ENCODE assay signal across 20 cellular contexts in the genomic region with DNA sequence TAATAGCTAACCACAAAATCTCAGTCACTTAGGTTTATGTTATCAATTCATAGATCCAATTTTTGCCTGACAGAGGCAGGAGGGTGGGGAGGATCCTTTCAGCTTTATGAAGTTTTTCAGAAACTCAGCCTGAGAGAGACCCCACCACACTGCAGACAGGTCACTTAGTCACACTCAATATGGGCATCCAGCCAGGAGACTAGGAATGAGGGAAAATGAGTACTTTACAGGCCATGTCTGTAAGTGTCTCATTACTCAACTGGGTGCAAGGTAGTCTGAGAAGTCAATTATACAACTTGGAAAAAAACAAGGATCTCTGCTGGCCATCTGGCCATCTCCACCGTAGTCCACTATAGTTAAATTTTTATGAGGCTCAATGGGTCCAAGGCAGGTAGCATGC.
DNase-seq lines count a peak whose midpoint lies in the region; ATAC-seq and TF ChIP-seq lines count a peak whose summit lies in the region.
"Had no signal": no experiment of that assay in that cellular context is flagged by ENCODE, and none has a peak within 500 bp of the region (broad histone marks: within the 10 kb centered on the region; RNA-seq: fewer than 3 reads in every experiment).

No MANE protein-coding gene starts in this region.

- H3K9me3 Mint-ChIP-seq in endothelial cell (ENCODE audit: unreplicated experiment): no peaks in the 10 kb centered on the region
- no peaks in the 10 kb centered on the region for H3K9me3 Mint-ChIP-seq in nephron progenitor cell
- H3K9me3 Mint-ChIP-seq: activated B cell treated with CpG ODN at 0.5 μM for 24 hours, endodermal cell, naive B cell had no signal

- H3K27ac ChIP-seq in A673 (ENCODE audit: low read depth, low read length, poor library complexity, severe bottlenecking): no peak overlapping the region
- H3K27ac ChIP-seq in RWPE2 (ENCODE audit: poor library complexity, severe bottlenecking): peak overlapping the region; percentile 22
- H3K27ac ChIP-seq: pancreas, skin epidermis had no signal

- H3K4me3 ChIP-seq in A673 (ENCODE audit: low read depth, low read length, poor library complexity, severe bottlenecking) (no peak overlapping the region), HFF-Myc (replicated peaks; ENCODE audit: low read depth, low read length) (no peak overlapping the region), RWPE2 (ENCODE audit: severe bottlenecking) (no peak overlapping the region), fibroblast of pulmonary artery (replicated peaks; ENCODE audit: low read depth, low read length) (no peak overlapping the region)
- H3K4me3 ChIP-seq: lung, pancreas, skin epidermis had no signal

- no peak overlapping the region for H3K27ac Mint-ChIP-seq in endothelial cell (ENCODE audit: unreplicated experiment)
- H3K27ac Mint-ChIP-seq in nephron progenitor cell: no peak overlapping the region
- H3K27ac Mint-ChIP-seq: activated B cell treated with CpG ODN at 0.5 μM for 24 hours; activated naive CD8-positive, alpha-beta T cell; endodermal cell; naive B cell; T-helper 17 cell had no signal

- DNase-seq in A673 (ENCODE audit: low spot score): peak; percentile 15
- peak; percentile 21 for DNase-seq in HFF-Myc (ENCODE audit: extremely low read depth, low read depth)
- no peak for DNase-seq in RWPE2 (ENCODE audit: low spot score)
- peak; percentile 23 for DNase-seq in fibroblast of pulmonary artery (ENCODE audit: low read depth)
- DNase-seq in endothelial cell (ENCODE audit: low spot score): no peak
- no peak for DNase-seq in nephron progenitor cell
- DNase-seq: activated B cell treated with CpG ODN at 0.5 μM for 24 hours; activated CD8-positive, alpha-beta memory T cell treated with anti-CD3 and anti-CD28 coated beads for 24 hours; Caco-2; endodermal cell; naive B cell; NCI-H1694; NCI-H345; pancreas; T-helper 17 cell had no signal

- no peaks in the 10 kb centered on the region for H3K36me3 Mint-ChIP-seq in endothelial cell (ENCODE audit: low read depth, unreplicated experiment)
- H3K36me3 Mint-ChIP-seq in nephron progenitor cell (ENCODE audit: low read depth): no peaks in the 10 kb centered on the region
- H3K36me3 Mint-ChIP-seq: activated naive CD8-positive, alpha-beta T cell; naive B cell had no signal

- intact Hi-C loops in A673 (cut with micrococcal nuclease; ENCODE audit: unreplicated experiment): no loop called here

- ATAC-seq in RWPE2 (ENCODE audit: low read depth) (peak; percentile 49; the same call in 1 of the 3 replicates), GM19328 (IDR thresholded peaks at IDR 0.05; ENCODE audit: unreplicated experiment) (no peak), HG03432 (IDR thresholded peaks at IDR 0.05; ENCODE audit: unreplicated experiment) (no peak)
- ATAC-seq: pancreas, T-helper 17 cell had no signal

- H3K36me3 ChIP-seq in A673 (ENCODE audit: insufficient read depth, low read length, poor library complexity, severe bottlenecking) (no peaks in the 10 kb centered on the region), RWPE2 (ENCODE audit: low read depth) (no peaks in the 10 kb centered on the region)
- H3K36me3 ChIP-seq: pancreas had no signal

- H3K4me1 ChIP-seq in A673 (ENCODE audit: insufficient read depth, low read length, poor library complexity, severe bottlenecking) (no peaks in the 10 kb centered on the region), RWPE2 (ENCODE audit: insufficient read depth, poor library complexity, severe bottlenecking) (peaks cover 12% of the 10 kb centered on the region)

- H3K4me3 Mint-ChIP-seq in endothelial cell (ENCODE audit: unreplicated experiment) (no peak overlapping the region), nephron progenitor cell (no peak overlapping the region)
- H3K4me3 Mint-ChIP-seq: activated B cell treated with CpG ODN at 0.5 μM for 24 hours; activated naive CD8-positive, alpha-beta T cell; endodermal cell; naive B cell; T-helper 17 cell had no signal

- H3K4me1 Mint-ChIP-seq in endothelial cell (ENCODE audit: unreplicated experiment): no peaks in the 10 kb centered on the region
- H3K4me1 Mint-ChIP-seq in nephron progenitor cell: peaks cover 30% of the 10 kb centered on the region
- H3K4me1 Mint-ChIP-seq: activated B cell treated with CpG ODN at 0.5 μM for 24 hours, endodermal cell, naive B cell had no signal

- H3K27me3 Mint-ChIP-seq in endothelial cell (ENCODE audit: unreplicated experiment) (peaks cover 1% of the 10 kb centered on the region), nephron progenitor cell (ENCODE audit: low read depth, poor library complexity) (no peaks in the 10 kb centered on the region)
- H3K27me3 Mint-ChIP-seq: activated B cell treated with CpG ODN at 0.5 μM for 24 hours; activated naive CD8-positive, alpha-beta T cell; naive B cell; T-helper 17 cell had no signal

- no TSS peak for BruUV-seq in A673 (replicated peaks; lab: Mats Ljungman, UMichigan)

- POLR2A ChIA-PET in A673 (lab: Charles Lee; ENCODE audit: low non-redundant PET): no interaction called here

- no peaks in the 10 kb centered on the region for H3K9me3 ChIP-seq in A673 (ENCODE audit: low read depth, low read length, poor library complexity, severe bottlenecking)
- H3K9me3 ChIP-seq in RWPE2 (ENCODE audit: severe bottlenecking): no peaks in the 10 kb centered on the region
- H3K9me3 ChIP-seq: Caco-2, pancreas had no signal

- no peaks in the 10 kb centered on the region for H3K27me3 ChIP-seq in A673 (replicated peaks; ENCODE audit: insufficient read depth, low read depth, low read length, poor library complexity)
- no peaks in the 10 kb centered on the region for H3K27me3 ChIP-seq in RWPE2 (ENCODE audit: insufficient read depth, poor library complexity, severe bottlenecking)
- H3K27me3 ChIP-seq: pancreas had no signal

- no peak for TF ChIP-seq CTCF in A673 (conservative IDR thresholded peaks at IDR 0.05; ENCODE audit: low read depth, low read length)
- TF ChIP-seq CTCF in HFF-Myc (IDR thresholded peaks at IDR 0.05; ENCODE audit: low read depth, low read length, missing control alignments): no peak
- no peak for TF ChIP-seq CTCF in RWPE2 (IDR thresholded peaks at IDR 0.05; ENCODE audit: poor library complexity, severe bottlenecking)
- no peak for TF ChIP-seq CTCF in fibroblast of pulmonary artery (IDR thresholded peaks at IDR 0.05; ENCODE audit: low read length, missing control alignments)
- no peak for TF ChIP-seq CTCF in endothelial cell (IDR thresholded peaks at IDR 0.05; ENCODE audit: unreplicated experiment)
- no peak for TF ChIP-seq CTCF in nephron progenitor cell (IDR thresholded peaks at IDR 0.05)

- CTCF ChIA-PET in A673 (lab: Charles Lee): no interaction called here

Comparison
In these comparisons a context has a peak if more than half of its experiments do, and no peak if none do; other contexts are left out.
1. DNase-seq: peak in A673 (single experiment), HFF-Myc (single experiment) and fibroblast of pulmonary artery (single experiment); none in RWPE2 (single experiment), endothelial cell (single experiment) and nephron progenitor cell (single experiment).